Comparison of ENCODE assay signal across 17 cellular contexts in genomic region chr4:44662623-44663006, GRCh38. TPM values are rescaled to one million over a fixed set of nuclear protein-coding genes. Genes with fewer than 3 reads are reported as not detected.
A peak's percentile ranks its signal among the peaks of the same experiment; 100 is the strongest.
DNase-seq lines count a peak whose midpoint lies in the region; ATAC-seq and TF ChIP-seq lines count a peak whose summit lies in the region.
"Had no signal": no experiment of that assay in that cellular context is flagged by ENCODE, and none has a peak within 500 bp of the region (broad histone marks: within the 10 kb centered on the region; RNA-seq: fewer than 3 reads in every experiment).

No MANE protein-coding gene starts in this region.

- no peaks in the 10 kb centered on the region for H3K36me3 Mint-ChIP-seq in immature natural killer cell
- H3K36me3 Mint-ChIP-seq: natural killer cell; stimulated activated naive B cell treated with anti-CD40 and anti-IgM and Interleukin-4, amounts not matched to agents 10 μg/mL and 1 μg/mL and 100 μg/mL, for 72 hours had no signal

- peaks cover 0 to 5% (median 2%) of the 10 kb centered on the region in 3 donors for H3K27me3 Mint-ChIP-seq in immature natural killer cell (ENCODE audit: low read depth in 3 of 3)

- H3K4me1 Mint-ChIP-seq in immature natural killer cell: no peaks in the 10 kb centered on the region
- H3K4me1 Mint-ChIP-seq: activated naive CD8-positive, alpha-beta T cell treated with anti-CD3 and anti-CD28 coated beads, Interleukin-2, amount 50 U/mL, for 24 hours; natural killer cell; stimulated activated naive B cell treated with anti-CD40 and anti-IgM and Interleukin-4, amounts not matched to agents 10 μg/mL and 1 μg/mL and 100 μg/mL, for 72 hours had no signal

- H3K9me3 ChIP-seq in body of pancreas: no peaks in the 10 kb centered on the region
- H3K9me3 ChIP-seq: BE2C had no signal

- H3K27me3 ChIP-seq in body of pancreas: no peaks in the 10 kb centered on the region
- H3K27me3 ChIP-seq: BE2C had no signal

- 39 to 51% methylated on average over 2 of the region's 2 CpGs for WGBS in body of pancreas, 2 donors

- no peak overlapping the region for H3K4me3 ChIP-seq in body of pancreas

- ATAC-seq in GM18511 (IDR thresholded peaks at IDR 0.05; ENCODE audit: unreplicated experiment) (peak; percentile 64), GM21528 (IDR thresholded peaks at IDR 0.05; ENCODE audit: low FRiP score, unreplicated experiment) (peak; percentile 56), HG03565 (IDR thresholded peaks at IDR 0.05; ENCODE audit: unreplicated experiment) (peak; percentile 60), body of pancreas (no peak)
- ATAC-seq: activated naive CD8-positive, alpha-beta T cell treated with anti-CD3 and anti-CD28 coated beads, Interleukin-2, amount 50 U/mL, for 24 hours; left cardiac atrium; natural killer cell had no signal

- H3K4me1 ChIP-seq in body of pancreas: no peaks in the 10 kb centered on the region
- H3K4me1 ChIP-seq: BE2C had no signal

- H3K4me3 Mint-ChIP-seq in immature natural killer cell: no peak overlapping the region
- H3K4me3 Mint-ChIP-seq: activated naive CD8-positive, alpha-beta T cell treated with anti-CD3 and anti-CD28 coated beads, Interleukin-2, amount 50 U/mL, for 24 hours; natural killer cell; stimulated activated naive B cell treated with anti-CD40 and anti-IgM and Interleukin-4, amounts not matched to agents 10 μg/mL and 1 μg/mL and 100 μg/mL, for 72 hours had no signal

- no peaks in the 10 kb centered on the region for H3K36me3 ChIP-seq in body of pancreas (replicated peaks in 1 of 2; ENCODE audit: insufficient read depth in 1 of 2, low read depth in 2 of 2)
- H3K36me3 ChIP-seq: BE2C had no signal

- no peak overlapping the region for H3K27ac ChIP-seq in body of pancreas

- no peak for TF ChIP-seq CTCF in body of pancreas (IDR thresholded peaks at IDR 0.05)

- DNase-seq in cerebellar cortex (ENCODE audit: low spot score): peak; percentile 25
- no peak for DNase-seq in immature natural killer cell
- DNase-seq in HK-2 (ENCODE audit: unreplicated experiment): no peak
- no peak for DNase-seq in body of pancreas
- DNase-seq in HuH-7.5 (ENCODE audit: low spot score): no peak
- DNase-seq: activated naive CD8-positive, alpha-beta T cell treated with anti-CD3 and anti-CD28 coated beads, Interleukin-2, amount 50 U/mL, for 24 hours; BE2C; EL; erythroblast; left cardiac atrium; natural killer cell; NCI-H2107; NK-92 treated with Interleukin-12 subunit alpha and Interleukin-12 subunit beta, amount 100 ng/mL, for 24 hours; stimulated activated naive B cell treated with anti-CD40 and anti-IgM and Interleukin-4, amounts not matched to agents 10 μg/mL and 1 μg/mL and 100 μg/mL, for 72 hours had no signal

- TF ChIP-seq POLR2A in body of pancreas (IDR thresholded peaks at IDR 0.05): no peak

- intact Hi-C loops in body of pancreas (cut with DNase I): no loop called here

- H3K27ac Mint-ChIP-seq in immature natural killer cell: no peak overlapping the region
- H3K27ac Mint-ChIP-seq: activated naive CD8-positive, alpha-beta T cell treated with anti-CD3 and anti-CD28 coated beads, Interleukin-2, amount 50 U/mL, for 24 hours; natural killer cell; stimulated activated naive B cell treated with anti-CD40 and anti-IgM and Interleukin-4, amounts not matched to agents 10 μg/mL and 1 μg/mL and 100 μg/mL, for 72 hours had no signal

- no peaks in the 10 kb centered on the region for H3K9me3 Mint-ChIP-seq in immature natural killer cell
- H3K9me3 Mint-ChIP-seq: activated naive CD8-positive, alpha-beta T cell treated with anti-CD3 and anti-CD28 coated beads, Interleukin-2, amount 50 U/mL, for 24 hours; natural killer cell; stimulated activated naive B cell treated with anti-CD40 and anti-IgM and Interleukin-4, amounts not matched to agents 10 μg/mL and 1 μg/mL and 100 μg/mL, for 72 hours had no signal

RNA-seq across cellular contexts. Expression of gene YIPF7, which starts 11.2 kb away (rescaled TPM):
- not detected for polyA plus RNA-seq in immature natural killer cell
- not detected for total RNA-seq in body of pancreas

RNA-seq across cellular contexts. Expression of gene GUF1, which starts 15.6 kb away (rescaled TPM):
- polyA plus RNA-seq in immature natural killer cell: 10 to 100 TPM in 2 of 3 donors, 1 to 10 TPM in 1; 9.3 to 16.1 (median 10.9) TPM
- total RNA-seq in body of pancreas: 10 to 100 TPM in 1 of 2 donors, 1 to 10 TPM in 1; 7.5 to 23.1 TPM
